Comparison of ENCODE assay signal across 8 cellular contexts in the genomic region with DNA sequence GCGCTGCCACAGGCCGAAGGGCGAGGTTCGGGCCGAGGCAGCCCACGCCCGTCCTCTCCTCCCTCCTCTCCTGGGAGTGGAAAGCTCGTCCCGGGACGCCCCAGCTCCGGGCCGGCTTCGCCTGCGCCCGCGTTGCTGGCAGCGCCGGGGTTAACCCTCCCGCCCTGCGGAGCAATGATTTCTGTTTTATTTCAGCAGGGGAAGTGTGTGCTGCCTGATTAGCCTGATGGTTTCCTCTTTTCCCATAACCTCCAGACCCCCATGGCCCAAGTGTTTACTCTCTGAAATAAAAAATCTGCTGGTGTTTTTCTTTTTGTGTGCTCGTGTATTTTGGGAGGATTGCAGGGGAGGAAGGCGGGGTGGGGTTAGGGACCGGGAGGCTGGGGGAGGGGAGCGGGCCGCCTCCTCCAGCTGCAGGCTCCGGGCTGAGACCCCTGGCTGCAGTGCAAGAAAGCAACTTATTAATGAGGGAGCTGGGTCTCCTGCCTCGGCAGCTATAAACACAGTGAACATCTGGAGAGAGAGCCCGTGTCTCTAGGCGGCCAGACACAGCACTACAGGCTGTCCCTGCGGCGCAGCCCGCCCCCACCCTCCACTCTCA. TPM values are rescaled to one million over a fixed set of nuclear protein-coding genes. Genes with fewer than 3 reads are reported as not detected.
A peak's percentile ranks its signal among the peaks of the same experiment; 100 is the strongest.
DNase-seq lines count a peak whose midpoint lies in the region; ATAC-seq and TF ChIP-seq lines count a peak whose summit lies in the region.

No MANE protein-coding gene starts in this region.

- DNase-seq in GM03348 (ENCODE audit: low spot score) (peak; percentile 83), RWPE1 (ENCODE audit: low spot score) (peak; percentile 36), dermis microvascular lymphatic vessel endothelial cell (ENCODE audit: low read depth in 2 of 2) (peak; percentile 95 to 98), lower leg skin (ENCODE audit: low spot score in 2 of 2) (peak in 1 of 2 donors; percentile 91), DMS 273 (lab: John Stamatoyannopoulos, UW; ENCODE audit: unreplicated experiment) (no peak)

- WGBS in lower leg skin, 2 donors, result 2% methylated on average over 29 of the region's 32 CpGs

- H3K4me3 ChIP-seq in lower leg skin (ENCODE audit: low read depth, poor library complexity, severe bottlenecking) (peak overlapping the region; percentile 4), subcutaneous abdominal adipose tissue (ENCODE audit: low read depth in 1 of 5, low read length in 5 of 5) (peak overlapping the region in 4 of 5 donors; percentile 45 to 60 (median 56))

- CTCF ChIA-PET in RWPE1 (lab: Yijun Ruan, JAX), result interaction anchor here (0.6 kb wide), 1 partner anchor 282 kb away, joined by 3 read pairs; no protein-coding TSS in a partner anchor

- POLR2A ChIA-PET in RWPE1 (lab: Yijun Ruan, JAX; ENCODE audit: low non-redundant PET), result no interaction called here

- H3K9ac ChIP-seq in subcutaneous abdominal adipose tissue (ENCODE audit: low read length in 5 of 5), result peak overlapping the region; percentile 4 to 76 (median 25)

- no peak for ATAC-seq in GM19023 (IDR thresholded peaks at IDR 0.05; ENCODE audit: unreplicated experiment)
- ATAC-seq in GM18909 (IDR thresholded peaks at IDR 0.05; ENCODE audit: poor library complexity, unreplicated experiment), result no peak

- H3K4me1 ChIP-seq in subcutaneous abdominal adipose tissue (ENCODE audit: control insufficient read depth in 5 of 5, insufficient read depth in 5 of 5, low read length in 5 of 5), result peaks cover 0 to 57% (median 50%) of the 10 kb centered on the region in 5 donors

- H3K36me3 ChIP-seq in subcutaneous abdominal adipose tissue (ENCODE audit: control insufficient read depth in 5 of 5, insufficient read depth in 5 of 5, low read length in 5 of 5), result no peaks in the 10 kb centered on the region

- no peaks in the 10 kb centered on the region for H3K27me3 ChIP-seq in subcutaneous abdominal adipose tissue (ENCODE audit: control insufficient read depth in 5 of 5, insufficient read depth in 4 of 5, low read length in 5 of 5)

- TF ChIP-seq POLR2A in lower leg skin (IDR thresholded peaks at IDR 0.05), result no peak

- TF ChIP-seq CTCF in RWPE1 (conservative IDR thresholded peaks at IDR 0.05; ENCODE audit: low read depth) (no peak), lower leg skin (IDR thresholded peaks at IDR 0.05) (no peak)

- H3K27ac ChIP-seq in RWPE1 (peak overlapping the region; percentile 29; the same call in 1 of the 2 replicates), subcutaneous abdominal adipose tissue (ENCODE audit: low read depth, low read length) (peak overlapping the region; percentile 87)

- no peaks in the 10 kb centered on the region for H3K9me3 ChIP-seq in subcutaneous abdominal adipose tissue (ENCODE audit: control insufficient read depth in 5 of 5, low read length in 5 of 5)

- intact Hi-C loops in lower leg skin (cut with DNase I; ENCODE audit: low total_unique reads), result no loop called here

RNA-seq across cellular contexts. Expression of a gene that starts 38.6 kb away (rescaled TPM):
- total RNA-seq in dermis microvascular lymphatic vessel endothelial cell, result 81.3 and 109 TPM in 2 replicates
- 10 to 100 TPM; 20.6 to 38.7 (median 21.8) TPM for total RNA-seq in lower leg skin
